Comparison of ENCODE assay signal across 10 cellular contexts in the genomic region with DNA sequence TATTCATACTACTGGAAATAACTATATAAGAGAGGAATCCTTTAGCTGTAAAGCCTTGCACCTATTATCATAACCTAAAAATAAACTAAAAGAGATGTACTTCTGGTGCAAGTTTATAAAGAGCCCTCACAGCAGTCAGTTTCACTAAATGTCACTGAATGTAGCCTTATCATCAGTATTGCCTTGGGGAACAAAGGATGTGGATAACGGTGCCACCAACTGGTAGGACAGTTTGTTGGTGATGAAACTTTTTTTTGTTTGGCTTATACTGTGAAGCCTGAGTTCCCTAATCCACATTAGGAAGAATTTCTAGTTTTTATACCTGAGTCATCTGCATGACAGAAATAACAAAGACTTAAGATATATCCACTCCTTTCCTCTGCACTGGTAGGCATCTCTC.
DNase-seq lines count a peak whose midpoint lies in the region; ATAC-seq and TF ChIP-seq lines count a peak whose summit lies in the region.
"Had no signal": no experiment of that assay in that cellular context is flagged by ENCODE, and none has a peak within 500 bp of the region (broad histone marks: within the 10 kb centered on the region; RNA-seq: fewer than 3 reads in every experiment).

No MANE protein-coding gene starts in this region.

- TF ChIP-seq CTCF in GM12875 (IDR thresholded peaks at IDR 0.05; ENCODE audit: borderline replicate concordance, insufficient read depth, low read depth, low read length) = 0 out of 2 replicates have a peak, but pooled peaks have one; percentile 16
- no peak for TF ChIP-seq CTCF in activated B cell treated with CpG ODN at 0.5 μM for 24 hours (IDR thresholded peaks at IDR 0.05)
- peak; percentile 36 for TF ChIP-seq CTCF in lower lobe of right lung (IDR thresholded peaks at IDR 0.05)
- TF ChIP-seq CTCF in coronary artery (IDR thresholded peaks at IDR 0.05) = no peak

- H3K27me3 ChIP-seq in lower lobe of right lung (ENCODE audit: low read depth) (no peaks in the 10 kb centered on the region), MG63 (no peaks in the 10 kb centered on the region)
- H3K27me3 ChIP-seq: neutrophil, SJSA1 had no signal

- DNase-seq in KG1 (lab: John Stamatoyannopoulos, UW) (peak; percentile 13), activated B cell treated with CpG ODN at 0.5 μM for 24 hours (no peak), lower lobe of right lung (no peak), MG63 (no peak), coronary artery (ENCODE audit: low spot score) (no peak)
- no peak for DNase-seq in activated naive CD4-positive, alpha-beta T cell treated with Interleukin-2 at 50 U/mL for 16 hours

- no peaks in the 10 kb centered on the region for H3K4me1 Mint-ChIP-seq in activated B cell treated with CpG ODN at 0.5 μM for 24 hours

- H3K4me1 ChIP-seq in lower lobe of right lung = no peaks in the 10 kb centered on the region
- H3K4me1 ChIP-seq: SJSA1 had no signal

- no peak overlapping the region for H3K4me3 Mint-ChIP-seq in activated B cell treated with CpG ODN at 0.5 μM for 24 hours

- H3K4me3 ChIP-seq in GM12875 (ENCODE audit: low read depth, low read length) = no peak overlapping the region
- H3K4me3 ChIP-seq in lower lobe of right lung = no peak overlapping the region
- no peak overlapping the region for H3K4me3 ChIP-seq in MG63
- no peak overlapping the region for H3K4me3 ChIP-seq in coronary artery
- H3K4me3 ChIP-seq: SJSA1 had no signal

- no peaks in the 10 kb centered on the region for H3K9me3 ChIP-seq in lower lobe of right lung
- no peaks in the 10 kb centered on the region for H3K9me3 ChIP-seq in MG63
- H3K9me3 ChIP-seq: neutrophil, SJSA1 had no signal

- H3K27ac Mint-ChIP-seq in activated B cell treated with CpG ODN at 0.5 μM for 24 hours = no peak overlapping the region

- H3K27me3 Mint-ChIP-seq in activated B cell treated with CpG ODN at 0.5 μM for 24 hours = peaks cover 10% of the 10 kb centered on the region

- H3K27ac ChIP-seq in lower lobe of right lung = no peak overlapping the region
- H3K27ac ChIP-seq in coronary artery = no peak overlapping the region
- H3K27ac ChIP-seq: neutrophil, SJSA1 had no signal

- intact Hi-C loops in activated B cell treated with CpG ODN at 0.5 μM for 24 hours (cut with micrococcal nuclease) (loop anchor here (1.0 to 10.0 kb wide), 8 partner anchors 121 to 1032 kb away; no protein-coding TSS in a partner anchor), lower lobe of right lung (cut with DNase I) (no loop called here)

- H3K36me3 Mint-ChIP-seq in activated B cell treated with CpG ODN at 0.5 μM for 24 hours (ENCODE audit: low read depth) = no peaks in the 10 kb centered on the region

- ATAC-seq in activated B cell treated with CpG ODN at 0.5 μM for 24 hours (ENCODE audit: low read depth) (peak; percentile 64), lower lobe of right lung (peak; percentile 56 to 68), HG02571 (IDR thresholded peaks at IDR 0.05; ENCODE audit: unreplicated experiment) (no peak)

- CTCF ChIA-PET in activated B cell treated with CpG ODN at 0.5 μM for 24 hours (lab: Charles Lee) = interaction anchor here (1.3 to 2.6 kb wide), 2 partner anchors 375 to 478 kb away, joined by 3 to 6 read pairs; no protein-coding TSS in a partner anchor

- H3K9me3 Mint-ChIP-seq in activated B cell treated with CpG ODN at 0.5 μM for 24 hours = no peaks in the 10 kb centered on the region

- no peaks in the 10 kb centered on the region for H3K36me3 ChIP-seq in lower lobe of right lung
- no peaks in the 10 kb centered on the region for H3K36me3 ChIP-seq in MG63
- H3K36me3 ChIP-seq: neutrophil, SJSA1 had no signal

- POLR2A ChIA-PET in activated B cell treated with CpG ODN at 0.5 μM for 24 hours (lab: Charles Lee) = no interaction called here

Comparison
In these comparisons a context has a peak if more than half of its experiments do, and no peak if none do; other contexts are left out.
1. CTCF ChIP-seq: peak in GM12875 (single experiment) and lower lobe of right lung (single experiment); none in activated B cell treated with CpG ODN at 0.5 μM for 24 hours (single experiment) and coronary artery (single experiment).